29 cellular contexts compared by ENCODE assay signal in the genomic region with DNA sequence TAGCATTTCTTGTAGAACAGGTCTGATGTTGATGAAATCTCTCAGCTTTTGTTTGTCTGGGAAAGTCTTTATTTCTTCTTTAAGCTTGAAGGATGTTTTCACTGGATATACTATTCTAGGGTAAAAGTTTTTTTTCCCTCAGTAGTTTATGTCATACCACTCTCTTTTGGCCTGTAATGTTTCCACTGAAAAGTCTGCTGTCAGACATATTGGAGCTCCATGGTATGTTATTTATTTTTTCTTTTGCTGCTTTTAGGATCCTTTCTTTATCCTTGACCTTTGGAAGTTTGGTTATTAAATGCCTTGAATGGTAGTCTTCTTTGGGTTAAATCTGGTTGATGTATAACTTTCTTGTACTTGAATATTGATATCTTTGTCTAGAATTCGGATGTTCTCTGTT.
"Had no signal": no experiment of that assay in that cellular context is flagged by ENCODE, and none has a peak within 500 bp of the region (broad histone marks: within the 10 kb centered on the region; RNA-seq: fewer than 3 reads in every experiment).

No MANE protein-coding gene starts in this region.

- H3K27ac ChIP-seq: hepatocyte, left lung, lower lobe of right lung, neural progenitor cell, neutrophil, parathyroid adenoma, right atrium auricular region, skin epidermis, stomach, testis, thyroid gland, transverse colon, upper lobe of left lung, vagina had no signal

- H3K4me1 Mint-ChIP-seq: mesothelial cell of epicardium, nephron progenitor cell, neural progenitor cell had no signal

- H3K36me3 ChIP-seq: lower lobe of right lung, neutrophil, right atrium auricular region, thyroid gland, transverse colon, upper lobe of left lung, vagina had no signal

- ATAC-seq: left colon; left lung; lower lobe of right lung; natural killer cell; sciatic nerve; stimulated activated naive B cell treated with anti-CD40 and anti-IgM and Interleukin-4, amounts not matched to agents 10 μg/mL and 1 μg/mL and 100 μg/mL, for 72 hours; stimulated activated naive CD8-positive, alpha-beta T cell treated with anti-CD3 and anti-CD28 coated beads, Interleukin-15, Interleukin-2, amounts not matched to agents 100 U/mL and 50 U/mL, for 24 hours had no signal

- H3K4me2 ChIP-seq: hepatocyte, neural progenitor cell had no signal

- H3K79me2 ChIP-seq: hepatocyte, parathyroid adenoma had no signal

- H3K27ac Mint-ChIP-seq: mesothelial cell of epicardium; natural killer cell; nephron progenitor cell; neural progenitor cell; stimulated activated naive B cell treated with anti-CD40 and anti-IgM and Interleukin-4, amounts not matched to agents 10 μg/mL and 1 μg/mL and 100 μg/mL, for 72 hours had no signal

- FAIRE-seq: keratinocyte had no signal

- H3K4me3 ChIP-seq: hepatocyte, left lung, lower lobe of right lung, neural progenitor cell, right atrium auricular region, skin epidermis, stomach, testis, thyroid gland, transverse colon, upper lobe of left lung, vagina had no signal

- DNase-seq: left colon; left lung; lower lobe of right lung; mammary epithelial cell; naive B cell; natural killer cell; nephron progenitor cell; occipital lobe; stimulated activated CD4-positive, alpha-beta T cell treated with anti-CD3 and anti-CD28 coated beads, Interleukin-12 subunit alpha, Interleukin-12 subunit beta, amount 100 ng/mL, for 4 hours; stimulated activated CD4-positive, alpha-beta T cell treated with anti-CD3 and anti-CD28 coated beads, Interleukin-15, amount 100 ng/mL, for 24 hours; stimulated activated CD4-positive, alpha-beta T cell treated with anti-CD3 and anti-CD28 coated beads, Interleukin-2, amount 100 ng/mL, for 24 hours; stimulated activated CD4-positive, alpha-beta T cell treated with anti-CD3 and anti-CD28 coated beads, Interleukin-4, amount 100 ng/mL, for 1 hour; stimulated activated naive B cell treated with anti-CD40 and anti-IgM and Interleukin-4, amounts not matched to agents 10 μg/mL and 1 μg/mL and 100 μg/mL, for 72 hours; stimulated activated naive CD8-positive, alpha-beta T cell treated with anti-CD3 and anti-CD28 coated beads, Interleukin-15, Interleukin-2, amounts not matched to agents 100 U/mL and 50 U/mL, for 24 hours; stomach; testis; thyroid gland; transverse colon; upper lobe of left lung had no signal

- H3K9me3 ChIP-seq: neutrophil, testis, thyroid gland, vagina had no signal

- H3K4me1 ChIP-seq: left lung, lower lobe of right lung, neural progenitor cell, parathyroid adenoma, right atrium auricular region, stomach, testis, transverse colon, upper lobe of left lung, vagina had no signal

- H3K4me3 Mint-ChIP-seq: mesothelial cell of epicardium; naive B cell; natural killer cell; nephron progenitor cell; neural progenitor cell; stimulated activated naive B cell treated with anti-CD40 and anti-IgM and Interleukin-4, amounts not matched to agents 10 μg/mL and 1 μg/mL and 100 μg/mL, for 72 hours had no signal

- H3K27me3 Mint-ChIP-seq: naive B cell; stimulated activated naive B cell treated with anti-CD40 and anti-IgM and Interleukin-4, amounts not matched to agents 10 μg/mL and 1 μg/mL and 100 μg/mL, for 72 hours had no signal

- H3K27me3 ChIP-seq: hepatocyte, left lung, neural progenitor cell, neutrophil, right atrium auricular region, stomach, testis, thyroid gland, transverse colon, upper lobe of left lung, vagina had no signal

- H2AFZ ChIP-seq: hepatocyte, neural progenitor cell, parathyroid adenoma had no signal

- H3K9ac ChIP-seq: neural progenitor cell, parathyroid adenoma had no signal
